13 cellular contexts compared by ENCODE assay signal in genomic region chr14:68908201-68908600, GRCh38.
"Had no signal": no experiment of that assay in that cellular context is flagged by ENCODE, and none has a peak within 500 bp of the region (broad histone marks: within the 10 kb centered on the region; RNA-seq: fewer than 3 reads in every experiment).

No MANE protein-coding gene starts in this region.

- ATAC-seq: activated CD8-positive, alpha-beta T cell treated with anti-CD3 and anti-CD28 coated beads for 36 hours; activated T-cell treated with anti-CD3 and anti-CD28 coated beads, Interleukin-2, amount 50 U/mL, for 72 hours; body of pancreas; foreskin keratinocyte; heart left ventricle; left ventricle myocardium superior; right cardiac atrium; stimulated activated effector memory CD8-positive, alpha-beta T cell treated with anti-CD3 and anti-CD28 coated beads, Interleukin-12 subunit alpha, Interleukin-12 subunit beta, amount 100 ng/mL, for 72 hours had no signal

- H3K27ac ChIP-seq: body of pancreas, foreskin keratinocyte, upper lobe of left lung had no signal

- H3K27me3 ChIP-seq: body of pancreas, foreskin keratinocyte, heart left ventricle, upper lobe of left lung had no signal

- H3K27ac Mint-ChIP-seq: activated CD8-positive, alpha-beta T cell treated with anti-CD3 and anti-CD28 coated beads for 36 hours; activated T-cell treated with anti-CD3 and anti-CD28 coated beads, Interleukin-2, amount 50 U/mL, for 72 hours; stimulated activated effector memory CD8-positive, alpha-beta T cell treated with anti-CD3 and anti-CD28 coated beads, Interleukin-12 subunit alpha, Interleukin-12 subunit beta, amount 100 ng/mL, for 72 hours had no signal

- H3K4me3 Mint-ChIP-seq: activated CD8-positive, alpha-beta T cell treated with anti-CD3 and anti-CD28 coated beads for 36 hours; activated T-cell treated with anti-CD3 and anti-CD28 coated beads, Interleukin-2, amount 50 U/mL, for 72 hours; stimulated activated effector memory CD8-positive, alpha-beta T cell treated with anti-CD3 and anti-CD28 coated beads, Interleukin-12 subunit alpha, Interleukin-12 subunit beta, amount 100 ng/mL, for 72 hours had no signal

- H3K4me3 ChIP-seq: body of pancreas, heart left ventricle, upper lobe of left lung had no signal

- H3K27me3 Mint-ChIP-seq: activated CD8-positive, alpha-beta T cell treated with anti-CD3 and anti-CD28 coated beads for 36 hours had no signal

- DNase-seq: activated CD8-positive, alpha-beta memory T cell treated with anti-CD3 and anti-CD28 coated beads, Interleukin-2, amount 50 U/mL, for 4 hours; activated CD8-positive, alpha-beta T cell treated with anti-CD3 and anti-CD28 coated beads for 36 hours; activated gamma-delta T cell treated with Interleukin-2 at 50 U/mL for 16 hours; activated T-cell treated with anti-CD3 and anti-CD28 coated beads, Interleukin-2, amount 50 U/mL, for 72 hours; body of pancreas; cerebellar nuclear complex; foreskin keratinocyte; left ventricle myocardium superior; T-helper 9 cell; upper lobe of left lung had no signal

- H3K9me3 ChIP-seq: body of pancreas, heart left ventricle, upper lobe of left lung had no signal

- H3K4me1 ChIP-seq: body of pancreas, foreskin keratinocyte had no signal
